15 cellular contexts compared by ENCODE assay signal in genomic region chr17:65228287-65228686, GRCh38.
DNase-seq lines count a peak whose midpoint lies in the region; ATAC-seq and TF ChIP-seq lines count a peak whose summit lies in the region.
"Had no signal": no experiment of that assay in that cellular context is flagged by ENCODE, and none has a peak within 500 bp of the region (broad histone marks: within the 10 kb centered on the region; RNA-seq: fewer than 3 reads in every experiment).

No MANE protein-coding gene starts in this region.

- H3K4me1 ChIP-seq in A673 (ENCODE audit: insufficient read depth, low read length, poor library complexity, severe bottlenecking) (peaks cover 9% of the 10 kb centered on the region), gastrocnemius medialis (no peaks in the 10 kb centered on the region)
- H3K4me1 ChIP-seq: breast epithelium had no signal

- no peaks in the 10 kb centered on the region for H3K9me3 ChIP-seq in A673 (ENCODE audit: low read depth, low read length, poor library complexity, severe bottlenecking)
- H3K9me3 ChIP-seq in gastrocnemius medialis: no peaks in the 10 kb centered on the region
- H3K9me3 ChIP-seq: breast epithelium, sigmoid colon had no signal

- no peak for TF ChIP-seq POLR2A in gastrocnemius medialis (IDR thresholded peaks at IDR 0.05)

- POLR2A ChIA-PET in T-cell (lab: Charles Lee) (no interaction called here), A673 (lab: Charles Lee; ENCODE audit: low non-redundant PET) (no interaction called here)

- H3K4me3 Mint-ChIP-seq in activated T-cell treated with anti-CD3 and anti-CD28 coated beads, Interleukin-2, amount 50 U/mL, for 72 hours: peak overlapping the region; percentile 50 to 77
- H3K4me3 Mint-ChIP-seq in T-cell: peak overlapping the region in 2 of 3 donors; percentile 51 to 56
- H3K4me3 Mint-ChIP-seq in effector memory CD8-positive, alpha-beta T cell: peak overlapping the region; percentile 64 to 68
- H3K4me3 Mint-ChIP-seq in stimulated activated naive B cell treated with anti-CD40 and anti-IgM and Interleukin-4, amounts not matched to agents 10 μg/mL and 1 μg/mL and 100 μg/mL, for 72 hours: peak overlapping the region; percentile 30 to 62

- H3K36me3 ChIP-seq in A673 (ENCODE audit: insufficient read depth, low read length, poor library complexity, severe bottlenecking) (no peaks in the 10 kb centered on the region), gastrocnemius medialis (no peaks in the 10 kb centered on the region)
- H3K36me3 ChIP-seq: breast epithelium, sigmoid colon had no signal

- peaks cover 51% of the 10 kb centered on the region for H3K4me1 Mint-ChIP-seq in activated T-cell treated with anti-CD3 and anti-CD28 coated beads, Interleukin-2, amount 50 U/mL, for 72 hours (ENCODE audit: low read depth)
- H3K4me1 Mint-ChIP-seq in T-cell: peaks cover 23 to 32% (median 23%) of the 10 kb centered on the region in 3 donors
- H3K4me1 Mint-ChIP-seq in effector memory CD8-positive, alpha-beta T cell (ENCODE audit: low read depth in 2 of 2): peaks cover 27 to 34% of the 10 kb centered on the region in 2 donors
- H3K4me1 Mint-ChIP-seq in stimulated activated naive B cell treated with anti-CD40 and anti-IgM and Interleukin-4, amounts not matched to agents 10 μg/mL and 1 μg/mL and 100 μg/mL, for 72 hours: peaks cover 24 to 25% of the 10 kb centered on the region in 2 donors

- no peak for ATAC-seq in activated T-cell treated with anti-CD3 and anti-CD28 coated beads, Interleukin-2, amount 50 U/mL, for 72 hours (replicated peaks in 1 of 2)
- ATAC-seq in T-cell (replicated peaks in 1 of 4) (no peak), gastrocnemius medialis (no peak)
- no peak for ATAC-seq in effector memory CD8-positive, alpha-beta T cell (replicated peaks)
- no peak for ATAC-seq in stimulated activated naive B cell treated with anti-CD40 and anti-IgM and Interleukin-4, amounts not matched to agents 10 μg/mL and 1 μg/mL and 100 μg/mL, for 72 hours (replicated peaks)

- H3K27ac Mint-ChIP-seq in activated T-cell treated with anti-CD3 and anti-CD28 coated beads, Interleukin-2, amount 50 U/mL, for 72 hours: no peak overlapping the region
- H3K27ac Mint-ChIP-seq in T-cell: no peak overlapping the region
- H3K27ac Mint-ChIP-seq in effector memory CD8-positive, alpha-beta T cell: peak overlapping the region in 1 of 2 donors; percentile 66
- H3K27ac Mint-ChIP-seq in stimulated activated naive B cell treated with anti-CD40 and anti-IgM and Interleukin-4, amounts not matched to agents 10 μg/mL and 1 μg/mL and 100 μg/mL, for 72 hours: no peak overlapping the region

- peaks cover 0 to 3% of the 10 kb centered on the region in 2 donors for H3K9me3 Mint-ChIP-seq in activated T-cell treated with anti-CD3 and anti-CD28 coated beads, Interleukin-2, amount 50 U/mL, for 72 hours
- H3K9me3 Mint-ChIP-seq in T-cell: no peaks in the 10 kb centered on the region
- H3K9me3 Mint-ChIP-seq in effector memory CD8-positive, alpha-beta T cell: no peaks in the 10 kb centered on the region
- no peaks in the 10 kb centered on the region for H3K9me3 Mint-ChIP-seq in stimulated activated naive B cell treated with anti-CD40 and anti-IgM and Interleukin-4, amounts not matched to agents 10 μg/mL and 1 μg/mL and 100 μg/mL, for 72 hours

- no peak overlapping the region for H3K27ac ChIP-seq in A673 (ENCODE audit: low read depth, low read length, poor library complexity, severe bottlenecking)
- no peak overlapping the region for H3K27ac ChIP-seq in gastrocnemius medialis
- no peak overlapping the region for H3K27ac ChIP-seq in substantia nigra (ENCODE audit: low read depth, low read length, poor library complexity, severe bottlenecking)
- H3K27ac ChIP-seq: breast epithelium, sigmoid colon had no signal

- H3K4me3 ChIP-seq in A673 (ENCODE audit: low read depth, low read length, poor library complexity, severe bottlenecking): no peak overlapping the region
- H3K4me3 ChIP-seq in gastrocnemius medialis: no peak overlapping the region
- H3K4me3 ChIP-seq: breast epithelium, lung, sigmoid colon had no signal

- TF ChIP-seq CTCF in A673 (conservative IDR thresholded peaks at IDR 0.05; ENCODE audit: low read depth, low read length) (no peak), gastrocnemius medialis (IDR thresholded peaks at IDR 0.05 in 4 of 5, conservative IDR thresholded peaks at IDR 0.05 in 1 of 5) (no peak)

- peaks cover 24% of the 10 kb centered on the region for H3K27me3 Mint-ChIP-seq in activated T-cell treated with anti-CD3 and anti-CD28 coated beads, Interleukin-2, amount 50 U/mL, for 72 hours (ENCODE audit: low read depth)
- H3K27me3 Mint-ChIP-seq in T-cell: peaks cover 0 to 12% of the 10 kb centered on the region in 2 donors
- no peaks in the 10 kb centered on the region for H3K27me3 Mint-ChIP-seq in effector memory CD8-positive, alpha-beta T cell
- H3K27me3 Mint-ChIP-seq in stimulated activated naive B cell treated with anti-CD40 and anti-IgM and Interleukin-4, amounts not matched to agents 10 μg/mL and 1 μg/mL and 100 μg/mL, for 72 hours: peaks cover 54 to 62% of the 10 kb centered on the region in 2 donors

- BruUV-seq in A673 (replicated peaks; lab: Mats Ljungman, UMichigan): no TSS peak

- H3K27me3 ChIP-seq in A673 (replicated peaks; ENCODE audit: insufficient read depth, low read depth, low read length, poor library complexity): no peaks in the 10 kb centered on the region
- H3K27me3 ChIP-seq in gastrocnemius medialis: peaks cover 0 to 6% (median 0%) of the 10 kb centered on the region in 3 donors
- H3K27me3 ChIP-seq: breast epithelium had no signal

- no peaks in the 10 kb centered on the region for H3K36me3 Mint-ChIP-seq in activated T-cell treated with anti-CD3 and anti-CD28 coated beads, Interleukin-2, amount 50 U/mL, for 72 hours (ENCODE audit: insufficient read depth in 2 of 2)
- H3K36me3 Mint-ChIP-seq in T-cell: no peaks in the 10 kb centered on the region
- peaks cover 5% of the 10 kb centered on the region for H3K36me3 Mint-ChIP-seq in effector memory CD8-positive, alpha-beta T cell (ENCODE audit: insufficient read depth)
- peaks cover 0 to 2% of the 10 kb centered on the region in 2 donors for H3K36me3 Mint-ChIP-seq in stimulated activated naive B cell treated with anti-CD40 and anti-IgM and Interleukin-4, amounts not matched to agents 10 μg/mL and 1 μg/mL and 100 μg/mL, for 72 hours

- CTCF ChIA-PET in T-cell (lab: Charles Lee): interaction anchor here (0.6 to 0.8 kb wide), 2 partner anchors 10 to 616 kb away, joined by 3 to 6 read pairs; no protein-coding TSS in a partner anchor
- CTCF ChIA-PET in A673 (lab: Charles Lee): no interaction called here

- intact Hi-C loops in A673 (cut with micrococcal nuclease; ENCODE audit: unreplicated experiment): loop anchor here (2.0 kb wide), 1 partner anchor 329 kb away; no protein-coding TSS in a partner anchor
- intact Hi-C loops in gastrocnemius medialis (cut with DNase I; ENCODE audit: low total_unique reads): no loop called here

- in situ Hi-C loops in gastrocnemius medialis (cut with MboI; ENCODE audit: low sequenced_read_pairs in 4 of 4): no loop called here

- no peak for DNase-seq in activated T-cell treated with anti-CD3 and anti-CD28 coated beads, Interleukin-2, amount 50 U/mL, for 72 hours
- DNase-seq in activated T-cell treated with anti-CD3 and anti-CD28 coated beads, Interleukin-2, amount 50 U/mL, for 48 hours: no peak
- DNase-seq in T-cell: no peak
- DNase-seq in effector memory CD8-positive, alpha-beta T cell: no peak
- no peak for DNase-seq in stimulated activated naive B cell treated with anti-CD40 and anti-IgM and Interleukin-4, amounts not matched to agents 10 μg/mL and 1 μg/mL and 100 μg/mL, for 72 hours
- no peak for DNase-seq in A673 (ENCODE audit: low spot score)
- no peak for DNase-seq in gastrocnemius medialis
- DNase-seq in substantia nigra (lab: John Stamatoyannopoulos, UW): no peak
- DNase-seq: activated CD4-positive, alpha-beta T cell treated with anti-CD3 and anti-CD28 coated beads for 1 hour; DMS153; HCEC 1CT; NCI-H446; sigmoid colon had no signal
